Comparison of ENCODE assay signal across 22 cellular contexts in the genomic region with DNA sequence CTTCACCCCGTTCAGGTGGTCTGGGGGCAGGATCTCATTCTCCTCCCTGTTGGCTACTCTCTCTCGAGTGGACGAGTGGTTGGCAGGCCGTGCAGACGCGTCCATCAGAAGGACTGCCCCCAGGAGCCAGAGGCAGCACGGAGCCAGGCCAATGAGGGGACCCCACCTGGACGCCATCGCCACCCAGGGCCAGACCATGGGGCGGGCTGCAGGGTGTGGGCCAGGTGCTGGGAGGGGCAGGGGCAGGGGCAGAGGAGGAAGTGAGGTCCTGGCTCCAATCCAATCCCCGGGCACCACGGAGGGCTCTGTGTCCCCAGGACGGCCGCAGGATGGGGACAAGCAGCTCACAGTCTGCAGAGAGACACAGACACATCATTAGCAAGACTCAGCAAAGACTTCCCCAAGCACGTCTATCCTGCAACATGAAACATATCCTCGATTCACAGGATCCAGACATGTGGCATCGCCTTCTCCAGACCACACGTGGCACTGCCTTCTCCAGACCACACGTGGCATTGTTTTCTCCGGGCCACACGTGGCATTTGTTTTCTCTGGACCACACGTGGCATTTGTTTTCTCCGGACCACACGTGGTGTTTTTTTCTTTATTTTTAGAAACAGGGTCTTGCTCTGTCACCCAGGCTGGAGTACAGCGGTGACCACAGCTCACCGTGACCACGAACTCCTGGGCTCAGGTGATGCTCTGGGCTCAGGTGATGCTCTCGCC. TPM values are rescaled to one million over a fixed set of nuclear protein-coding genes. Genes with fewer than 3 reads are reported as not detected.
"Had no signal": no experiment of that assay in that cellular context is flagged by ENCODE, and none has a peak within 500 bp of the region (broad histone marks: within the 10 kb centered on the region; RNA-seq: fewer than 3 reads in every experiment).

No MANE protein-coding gene starts in this region.

- H3K9me3 ChIP-seq: esophagus muscularis mucosa, right lobe of liver had no signal

- H3K27ac ChIP-seq: esophagus muscularis mucosa, psoas muscle, right lobe of liver had no signal

- H3K4me3 ChIP-seq: lung, right lobe of liver, smooth muscle cell had no signal

- H3K27me3 ChIP-seq: esophagus muscularis mucosa, right lobe of liver had no signal

- FAIRE-seq: colon, islet of Langerhans had no signal

- ATAC-seq: activated CD4-positive, CD25-positive, alpha-beta regulatory T cell treated with anti-CD3 and anti-CD28 coated beads, Interleukin-2, amount 50 U/mL, for 24 hours; activated naive CD4-positive, alpha-beta T cell treated with anti-CD3 and anti-CD28 coated beads, Interleukin-2, amount 50 U/mL, for 72 hours; left colon; psoas muscle; right lobe of liver; stimulated activated naive CD8-positive, alpha-beta T cell treated with anti-CD3 and anti-CD28 coated beads, Interleukin-15, Interleukin-2, amounts not matched to agents 100 U/mL and 50 U/mL, for 24 hours had no signal

- DNase-seq: activated gamma-delta T cell; activated T-cell treated with anti-CD3 and anti-CD28 coated beads for 4 hours; caudate nucleus; left colon; midbrain; psoas muscle; right lobe of liver; stimulated activated CD4-positive, alpha-beta T cell treated with anti-CD3 and anti-CD28 coated beads, Interleukin-4, amount 100 ng/mL, for 4 hours; stimulated activated CD8-positive, alpha-beta memory T cell treated with anti-CD3 and anti-CD28 coated beads, Interleukin-4, amount 100 ng/mL, for 48 hours; stimulated activated naive CD8-positive, alpha-beta T cell treated with anti-CD3 and anti-CD28 coated beads, Interleukin-15, Interleukin-2, amounts not matched to agents 100 U/mL and 50 U/mL, for 24 hours; T-helper 9 cell; trophoblast cell had no signal

- H3K4me2 ChIP-seq: smooth muscle cell had no signal

RNA-seq across cellular contexts. Expression of gene TNFRSF4, which starts 14.8 kb away (rescaled TPM):
- total RNA-seq: myocyte, smooth muscle cell had no signal
- polyA plus RNA-seq: neural cell, smooth muscle cell had no signal

RNA-seq across cellular contexts. Expression of gene TNFRSF18, which starts 22.4 kb away (rescaled TPM):
- total RNA-seq: myocyte, osteoblast had no signal
- polyA plus RNA-seq: neural cell had no signal
